Comparison of ENCODE assay signal across 1 cellular context in genomic region chr2:241103176-241103595, GRCh38.
TF ChIP-seq lines count a peak whose summit lies in the region.

No MANE protein-coding gene starts in this region.

TF ChIP-seq in GM23338, 12 proteins besides CTCF, POLR2A, EP300 and RAD21 (continued from another document):
- TF ChIP-seq ZNF462 (CRISPR knock-in tag; IDR thresholded peaks at IDR 0.05) (no peak), EZH2phosphoT487 (IDR thresholded peaks at IDR 0.05; ENCODE audit: unreplicated experiment) (no peak), REST (IDR thresholded peaks at IDR 0.05; ENCODE audit: unreplicated experiment) (no peak), ETS1 (IDR thresholded peaks at IDR 0.05) (no peak)
